ENCODE assay signal across 13 cellular contexts in the genomic region with DNA sequence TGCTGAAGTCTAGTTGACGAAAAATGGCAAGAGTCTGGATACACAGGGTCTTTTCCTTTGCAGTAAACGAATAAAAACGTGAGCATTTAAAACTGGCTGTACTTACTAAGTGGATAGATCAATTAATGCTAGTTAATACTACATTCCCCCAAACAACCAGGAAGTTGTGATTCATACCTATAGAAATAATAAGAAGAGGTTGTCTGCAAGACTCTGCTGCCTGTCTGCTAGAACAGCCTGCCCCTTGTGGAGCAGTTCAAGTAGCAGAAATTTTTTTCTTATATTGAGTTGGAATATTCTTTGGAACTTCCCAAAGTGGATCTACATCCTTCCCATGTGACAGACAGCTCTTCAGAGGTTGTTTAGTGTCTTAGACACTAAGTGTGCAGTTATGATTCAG.
DNase-seq lines count a peak whose midpoint lies in the region; ATAC-seq, FAIRE-seq and TF ChIP-seq lines count a peak whose summit lies in the region.
"Had no signal": no experiment of that assay in that cellular context is flagged by ENCODE, and none has a peak within 500 bp of the region (broad histone marks: within the 10 kb centered on the region; RNA-seq: fewer than 3 reads in every experiment).

No MANE protein-coding gene starts in this region.

- H3K9me1 ChIP-seq in keratinocyte (ENCODE audit: control insufficient read depth, extremely low read depth, insufficient read depth, low read length): no peaks in the 10 kb centered on the region

- no peak for ATAC-seq in upper lobe of right lung

- H3K9me3 ChIP-seq in keratinocyte (ENCODE audit: control insufficient read depth, low read depth, low read length) (no peaks in the 10 kb centered on the region), upper lobe of right lung (no peaks in the 10 kb centered on the region)
- H3K9me3 ChIP-seq: Caco-2 had no signal

- no peak overlapping the region for H3K4me3 ChIP-seq in AG09309 (ENCODE audit: control insufficient read depth, low read depth, low read length)
- H3K4me3 ChIP-seq in keratinocyte (ENCODE audit: control insufficient read depth in 2 of 3, extremely low read depth in 1 of 3, insufficient read depth in 2 of 3, low read depth in 1 of 3, low read length in 3 of 3): no peak overlapping the region
- no peak overlapping the region for H3K4me3 ChIP-seq in upper lobe of right lung

- dilution Hi-C loops in keratinocyte (cut with MboI; ENCODE audit: extremely low pct_ligation_motif_present, low sequenced_read_pairs): no loop called here

- H3K4me1 ChIP-seq in keratinocyte (ENCODE audit: control insufficient read depth, extremely low read depth, insufficient read depth, low read length) (peaks cover 18% of the 10 kb centered on the region), upper lobe of right lung (no peaks in the 10 kb centered on the region)

- intact Hi-C loops in head of caudate nucleus (cut with DNase I): no loop called here
- intact Hi-C loops in upper lobe of right lung (cut with DNase I): no loop called here

- H3K9ac ChIP-seq in keratinocyte (ENCODE audit: control insufficient read depth, extremely low read depth, insufficient read depth, low read length): no peak overlapping the region
- H3K9ac ChIP-seq: parathyroid adenoma had no signal

- no peak overlapping the region for H2AFZ ChIP-seq in keratinocyte (ENCODE audit: control insufficient read depth, low read length)
- H2AFZ ChIP-seq: parathyroid adenoma had no signal

- TF ChIP-seq CTCF in AG09309 (IDR thresholded peaks at IDR 0.05; ENCODE audit: control insufficient read depth, insufficient read depth, low read depth, low read length, missing control alignments) (peak; percentile 33), keratinocyte (optimal IDR thresholded peaks at IDR 0.05 in 1 of 3, IDR thresholded peaks at IDR 0.05 in 1 of 3, conservative IDR thresholded peaks at IDR 0.05 in 1 of 3; ENCODE audit: extremely low read depth in 1 of 3, insufficient read depth in 2 of 3, low read length in 3 of 3) (peak; percentile 30 to 64 (median 58)), upper lobe of right lung (IDR thresholded peaks at IDR 0.05) (no peak)

- peaks cover 87% of the 10 kb centered on the region for H3K79me2 ChIP-seq in keratinocyte (ENCODE audit: control insufficient read depth, insufficient read depth, low read length)

- DNase-seq in AG09309 (ENCODE audit: low read depth) (no peak), HCEC 1CT (peak; percentile 76), amniotic epithelial cell (ENCODE audit: low read depth) (peak; percentile 55), keratinocyte (ENCODE audit: low read depth, low spot score) (no peak), head of caudate nucleus (no peak), upper lobe of right lung (no peak), NAMALWA (ENCODE audit: low spot score) (no peak), pons (ENCODE audit: low spot score) (no peak)
- DNase-seq: Caco-2, NCI-H146, OCI-M1 had no signal

- H4K20me1 ChIP-seq in keratinocyte (ENCODE audit: control insufficient read depth, extremely low read depth, insufficient read depth, low read length): peaks cover 4% of the 10 kb centered on the region

- no peak overlapping the region for H3K27ac ChIP-seq in keratinocyte (ENCODE audit: control insufficient read depth, insufficient read depth, low read length)
- no peak overlapping the region for H3K27ac ChIP-seq in upper lobe of right lung
- H3K27ac ChIP-seq: parathyroid adenoma had no signal

- FAIRE-seq in keratinocyte (lab: Jason Lieb, UNC): peak; percentile 20
- FAIRE-seq: TTC549 had no signal

- no peaks in the 10 kb centered on the region for H3K27me3 ChIP-seq in keratinocyte (ENCODE audit: control insufficient read depth, extremely low read depth, insufficient read depth, low read length)
- no peaks in the 10 kb centered on the region for H3K27me3 ChIP-seq in upper lobe of right lung

- H3K4me2 ChIP-seq in keratinocyte (ENCODE audit: control insufficient read depth, extremely low read depth, insufficient read depth, low read depth, low read length): no peak overlapping the region

- H3K36me3 ChIP-seq in keratinocyte (ENCODE audit: control insufficient read depth in 2 of 2, extremely low read depth in 1 of 2, insufficient read depth in 2 of 2, low read length in 2 of 2) (peaks cover 3 to 8% of the 10 kb centered on the region in 2 experiments), upper lobe of right lung (no peaks in the 10 kb centered on the region)

Comparison
In these comparisons a context has a peak if more than half of its experiments do, and no peak if none do; other contexts are left out.
1. DNase-seq: peak in HCEC 1CT (single experiment) and amniotic epithelial cell (single experiment); none in AG09309 (single experiment), keratinocyte (single experiment), head of caudate nucleus (0 of 42), upper lobe of right lung (single experiment), NAMALWA (single experiment) and pons (single experiment).